Comparison of ENCODE assay signal across 8 cellular contexts in genomic region chr4:105472871-105473339, GRCh38. TPM values are rescaled to one million over a fixed set of nuclear protein-coding genes. Genes with fewer than 3 reads are reported as not detected.
DNase-seq lines count a peak whose midpoint lies in the region; ATAC-seq and TF ChIP-seq lines count a peak whose summit lies in the region.

No MANE protein-coding gene starts in this region.

- H3K9me3 Mint-ChIP-seq in activated CD8-positive, alpha-beta T cell treated with anti-CD3 and anti-CD28 coated beads, Interleukin-2, amount 10 ng/mL, durations not matched to agents 7 days and 5 days (ENCODE audit: insufficient read depth): no peaks in the 10 kb centered on the region

- CTCF ChIA-PET in activated CD8-positive, alpha-beta T cell treated with anti-CD3 and anti-CD28 coated beads, Interleukin-2, amount 10 ng/mL, durations not matched to agents 7 days and 5 days (lab: Charles Lee): interaction anchor here (0.9 to 3.2 kb wide), 21 partner anchors 12 to 595 kb away, joined by 3 to 19 read pairs (median 4); partner anchors contain the start of gene TET2

- TF ChIP-seq CTCF in right atrium auricular region (IDR thresholded peaks at IDR 0.05): no peak

- no peaks in the 10 kb centered on the region for H3K36me3 ChIP-seq in right atrium auricular region

- H3K27me3 ChIP-seq in right atrium auricular region: no peaks in the 10 kb centered on the region

- ATAC-seq in GM18909 (IDR thresholded peaks at IDR 0.05; ENCODE audit: poor library complexity, unreplicated experiment): peak; percentile 35
- peak; percentile 4 for ATAC-seq in HG03039 (IDR thresholded peaks at IDR 0.05; ENCODE audit: unreplicated experiment)
- peak; percentile 50 for ATAC-seq in activated CD8-positive, alpha-beta T cell treated with anti-CD3 and anti-CD28 coated beads, Interleukin-2, amount 10 ng/mL, durations not matched to agents 7 days and 5 days
- no peak for ATAC-seq in GM18498 (IDR thresholded peaks at IDR 0.05; ENCODE audit: unreplicated experiment)

- peaks cover 29% of the 10 kb centered on the region for H3K36me3 Mint-ChIP-seq in activated CD8-positive, alpha-beta T cell treated with anti-CD3 and anti-CD28 coated beads, Interleukin-2, amount 10 ng/mL, durations not matched to agents 7 days and 5 days (ENCODE audit: low read depth)

- peaks cover 25% of the 10 kb centered on the region for H3K4me1 Mint-ChIP-seq in activated CD8-positive, alpha-beta T cell treated with anti-CD3 and anti-CD28 coated beads, Interleukin-2, amount 10 ng/mL, durations not matched to agents 7 days and 5 days (ENCODE audit: low read depth)

- peak overlapping the region; percentile 98 for H3K27ac Mint-ChIP-seq in activated CD8-positive, alpha-beta T cell treated with anti-CD3 and anti-CD28 coated beads, Interleukin-2, amount 10 ng/mL, durations not matched to agents 7 days and 5 days

- POLR2A ChIA-PET in activated CD8-positive, alpha-beta T cell treated with anti-CD3 and anti-CD28 coated beads, Interleukin-2, amount 10 ng/mL, durations not matched to agents 7 days and 5 days (lab: Charles Lee): interaction anchor here (0.8 to 2.0 kb wide), 5 partner anchors 236 to 534 kb away, joined by 3 to 7 read pairs (median 5); partner anchors contain the start of genes GSTCD, INTS12 and TET2

- no peak for DNase-seq in activated CD8-positive, alpha-beta T cell treated with anti-CD3 and anti-CD28 coated beads, Interleukin-2, amount 10 ng/mL, durations not matched to agents 7 days and 5 days
- DNase-seq in right atrium auricular region (ENCODE audit: low spot score) (no peak), KBM-7 (no peak), NCI-H2171 (lab: John Stamatoyannopoulos, UW) (no peak)

- H3K27ac ChIP-seq in right atrium auricular region: peak overlapping the region; percentile 95 to 100
- peak overlapping the region; percentile 52 to 100 (median 98) for H3K27ac ChIP-seq in skin epidermis

- H3K4me3 Mint-ChIP-seq in activated CD8-positive, alpha-beta T cell treated with anti-CD3 and anti-CD28 coated beads, Interleukin-2, amount 10 ng/mL, durations not matched to agents 7 days and 5 days: peak overlapping the region; percentile 96

- peaks cover 4% of the 10 kb centered on the region for H3K27me3 Mint-ChIP-seq in activated CD8-positive, alpha-beta T cell treated with anti-CD3 and anti-CD28 coated beads, Interleukin-2, amount 10 ng/mL, durations not matched to agents 7 days and 5 days (ENCODE audit: low read depth)

- no peaks in the 10 kb centered on the region for H3K9me3 ChIP-seq in right atrium auricular region

- H3K4me3 ChIP-seq in right atrium auricular region: peak overlapping the region; percentile 68 to 74
- peak overlapping the region; percentile 60 to 98 (median 91) for H3K4me3 ChIP-seq in skin epidermis

- in situ Hi-C loops in KBM-7 (cut with MboI; ENCODE audit: low pct_unique_long_range_greater_than_20kb, low sequenced_read_pairs): loop anchor here (25.0 kb wide), 1 partner anchor 336 kb away; the partner anchor contains the start of gene TET2

- H3K4me1 ChIP-seq in right atrium auricular region: peaks cover 0 to 39% of the 10 kb centered on the region in 2 donors

RNA-seq across cellular contexts. Expression of gene PPA2, which starts 1.0 kb away (rescaled TPM):
- total RNA-seq in activated CD8-positive, alpha-beta T cell treated with anti-CD3 and anti-CD28 coated beads, Interleukin-2, amount 10 ng/mL, durations not matched to agents 7 days and 5 days: 10 to 100 TPM; 78.9 to 80.2 TPM
- 100 to 1,000 TPM in 1 of 2 donors, 10 to 100 TPM in 1; 89.5 to 158 TPM for total RNA-seq in right atrium auricular region
